8 cellular contexts compared by ENCODE assay signal in genomic region chr9:98191615-98192502, GRCh38. TPM values are rescaled to one million over a fixed set of nuclear protein-coding genes. Genes with fewer than 3 reads are reported as not detected.
A peak's percentile ranks its signal among the peaks of the same experiment; 100 is the strongest.
DNase-seq lines count a peak whose midpoint lies in the region; ATAC-seq and TF ChIP-seq lines count a peak whose summit lies in the region.

No MANE protein-coding gene starts in this region.

- peak overlapping the region; percentile 70 for H3K4me3 Mint-ChIP-seq in activated CD4-positive, alpha-beta T cell treated with anti-CD3 and anti-CD28 coated beads for 36 hours
- peak overlapping the region; percentile 78 for H3K4me3 Mint-ChIP-seq in glutamatergic neuron (ENCODE audit: unreplicated experiment)

- no peak for TF ChIP-seq POLR2A in NB4 (IDR thresholded peaks at IDR 0.05; ENCODE audit: extremely low read depth, insufficient read length)

- H3K36me3 Mint-ChIP-seq in activated CD4-positive, alpha-beta T cell treated with anti-CD3 and anti-CD28 coated beads for 36 hours (ENCODE audit: low read depth): no peaks in the 10 kb centered on the region
- no peaks in the 10 kb centered on the region for H3K36me3 Mint-ChIP-seq in glutamatergic neuron (ENCODE audit: unreplicated experiment)

- H3K27me3 ChIP-seq in psoas muscle (ENCODE audit: insufficient read depth in 3 of 3, low read length in 2 of 3): peaks cover 0 to 4% (median 0%) of the 10 kb centered on the region in 3 donors

- CTCF ChIA-PET in activated CD4-positive, alpha-beta T cell treated with anti-CD3 and anti-CD28 coated beads for 36 hours (lab: Charles Lee): interaction anchor here (1.0 to 1.8 kb wide), 8 partner anchors 13 to 135 kb away, joined by 3 to 8 read pairs (median 4); partner anchors contain the start of genes NANS, TBC1D2 and TRIM14

- TF ChIP-seq CTCF in NB4 (IDR thresholded peaks at IDR 0.05; ENCODE audit: low read depth, low read length): no peak
- TF ChIP-seq CTCF in glutamatergic neuron (IDR thresholded peaks at IDR 0.05; ENCODE audit: partially characterized antibody, unreplicated experiment): no peak
- TF ChIP-seq CTCF in psoas muscle (IDR thresholded peaks at IDR 0.05): no peak

- 14 to 17% (median 16%) methylated on average over 44 to 47 of the region's 47 CpGs for WGBS in psoas muscle, 3 donors

- H3K9me3 ChIP-seq in psoas muscle: no peaks in the 10 kb centered on the region

- POLR2A ChIA-PET in activated CD4-positive, alpha-beta T cell treated with anti-CD3 and anti-CD28 coated beads for 36 hours (lab: Charles Lee): interaction anchor here (0.5 to 1.8 kb wide), 2 partner anchors 14 to 32 kb away, joined by 3 to 4 read pairs; no protein-coding TSS in a partner anchor

- peaks cover 4% of the 10 kb centered on the region for H3K4me1 ChIP-seq in psoas muscle

- H3K27ac ChIP-seq in psoas muscle: no peak overlapping the region

- peak; percentile 55 for DNase-seq in activated CD4-positive, alpha-beta T cell treated with anti-CD3 and anti-CD28 coated beads for 36 hours
- no peak for DNase-seq in activated CD4-positive, alpha-beta T cell treated with anti-CD3 and anti-CD28 coated beads, Interleukin-2, amount 50 U/mL, for 1 hour
- peak; percentile 57 for DNase-seq in NB4 (ENCODE audit: low read depth)
- DNase-seq in activated T-helper 9 cell treated with anti-CD3 and anti-CD28 coated beads, Interleukin-2, amount 50 U/mL, for 16 hours (ENCODE audit: low read depth): peak; percentile 16
- DNase-seq in glutamatergic neuron: peak; percentile 61
- DNase-seq in psoas muscle: peak in 1 of 2 donors; percentile 59

- peak; percentile 31 for ATAC-seq in activated CD4-positive, alpha-beta T cell treated with anti-CD3 and anti-CD28 coated beads for 36 hours
- ATAC-seq in psoas muscle (no peak), HG02610 (IDR thresholded peaks at IDR 0.05; ENCODE audit: unreplicated experiment) (no peak), HG02588 (IDR thresholded peaks at IDR 0.05; ENCODE audit: unreplicated experiment) (no peak)

- intact Hi-C loops in activated CD4-positive, alpha-beta T cell treated with anti-CD3 and anti-CD28 coated beads for 36 hours (cut with DNase I, micrococcal nuclease): loop anchor here (1.0 to 10.0 kb wide), 10 partner anchors 64 to 604 kb away; partner anchors contain the start of genes ANKS6 (in 2 of the 2), NANS (in 1 of the 2), TBC1D2 (in 1 of the 2) and TRIM14 (in 1 of the 2)
- intact Hi-C loops in psoas muscle (cut with DNase I): no loop called here

- no peaks in the 10 kb centered on the region for H3K36me3 ChIP-seq in psoas muscle (ENCODE audit: insufficient read depth in 1 of 2, low read depth in 1 of 2)

- peak overlapping the region; percentile 42 for H3K27ac Mint-ChIP-seq in activated CD4-positive, alpha-beta T cell treated with anti-CD3 and anti-CD28 coated beads for 36 hours
- no peak overlapping the region for H3K27ac Mint-ChIP-seq in glutamatergic neuron (ENCODE audit: unreplicated experiment)

- H3K4me3 ChIP-seq in NB4 (ENCODE audit: low read depth, low read length) (peak overlapping the region; percentile 57), psoas muscle (peak overlapping the region; percentile 83)

- no peaks in the 10 kb centered on the region for H3K27me3 Mint-ChIP-seq in activated CD4-positive, alpha-beta T cell treated with anti-CD3 and anti-CD28 coated beads for 36 hours
- peaks cover 8% of the 10 kb centered on the region for H3K27me3 Mint-ChIP-seq in glutamatergic neuron (ENCODE audit: unreplicated experiment)

- H3K9me3 Mint-ChIP-seq in activated CD4-positive, alpha-beta T cell treated with anti-CD3 and anti-CD28 coated beads for 36 hours (ENCODE audit: low read depth): no peaks in the 10 kb centered on the region
- H3K9me3 Mint-ChIP-seq in glutamatergic neuron (ENCODE audit: unreplicated experiment): peaks cover 8% of the 10 kb centered on the region

- peaks cover 29% of the 10 kb centered on the region for H3K4me1 Mint-ChIP-seq in activated CD4-positive, alpha-beta T cell treated with anti-CD3 and anti-CD28 coated beads for 36 hours
- peaks cover 11% of the 10 kb centered on the region for H3K4me1 Mint-ChIP-seq in glutamatergic neuron (ENCODE audit: low read depth, unreplicated experiment)

RNA-seq across cellular contexts. Expression of gene CORO2A, which starts 0.6 kb away (rescaled TPM):
- 10 to 100 TPM in 1 of 2 experiments, 1 to 10 TPM in 1; 9.7 to 10.3 TPM for total RNA-seq in activated CD4-positive, alpha-beta T cell treated with anti-CD3 and anti-CD28 coated beads for 36 hours
- total RNA-seq in glutamatergic neuron (ENCODE audit: unreplicated experiment) (23.9 TPM), psoas muscle (under 1 TPM; 0.10 to 0.30 (median 0.12) TPM)
- under 1 TPM; 0.09 to 0.22 (median 0.11) TPM for polyA plus RNA-seq in psoas muscle

Comparison
In these comparisons a context has a peak if more than half of its experiments do, and no peak if none do; other contexts are left out.
1. RNA of gene CORO2A, which starts 0.6 kb away (total RNA-seq): 23.9 TPM in glutamatergic neuron (single experiment) and 9.7 to 10.3 TPM in activated CD4-positive, alpha-beta T cell treated with anti-CD3 and anti-CD28 coated beads for 36 hours; 0.10 to 0.30 TPM in psoas muscle; every median in the first group is over 4 times any median in the second.
2. intact Hi-C loops: an anchor here in activated CD4-positive, alpha-beta T cell treated with anti-CD3 and anti-CD28 coated beads for 36 hours (1.0 to 10.0 kb wide); none called in psoas muscle.